Comparison of ENCODE assay signal across 19 cellular contexts in genomic region chr13:104571890-104572229, GRCh38.
DNase-seq lines count a peak whose midpoint lies in the region; ATAC-seq and TF ChIP-seq lines count a peak whose summit lies in the region.
"Had no signal": no experiment of that assay in that cellular context is flagged by ENCODE, and none has a peak within 500 bp of the region (broad histone marks: within the 10 kb centered on the region; RNA-seq: fewer than 3 reads in every experiment).

No MANE protein-coding gene starts in this region.

- peaks cover 2% of the 10 kb centered on the region for H3K27me3 Mint-ChIP-seq in activated naive CD8-positive, alpha-beta T cell treated with anti-CD3 and anti-CD28 coated beads, Interleukin-2, amount 50 U/mL, for 24 hours
- peaks cover 2% of the 10 kb centered on the region for H3K27me3 Mint-ChIP-seq in nephron progenitor cell (ENCODE audit: low read depth, poor library complexity)
- H3K27me3 Mint-ChIP-seq: effector memory CD8-positive, alpha-beta T cell; natural killer cell treated with Interleukin-12 subunit alpha and Interleukin-12 subunit beta and Interleukin-15 and Interleukin-18, amount 100 ng/mL, for 72 hours had no signal

- intact Hi-C loops in prostate gland (cut with DNase I), result loop anchor here (2.0 kb wide), 1 partner anchor 1961 kb away; no protein-coding TSS in a partner anchor

- no peaks in the 10 kb centered on the region for H3K9me3 Mint-ChIP-seq in activated naive CD8-positive, alpha-beta T cell treated with anti-CD3 and anti-CD28 coated beads, Interleukin-2, amount 50 U/mL, for 24 hours
- no peaks in the 10 kb centered on the region for H3K9me3 Mint-ChIP-seq in nephron progenitor cell
- H3K9me3 Mint-ChIP-seq: activated naive CD8-positive, alpha-beta T cell treated with anti-CD3 and anti-CD28 coated beads for 36 hours; activated T-helper 2 cell treated with anti-CD3 and anti-CD28 coated beads, Interferon-gamma antibody, Interleukin-2, Interleukin-4, amounts not matched to agents 10 μg/mL and 5 μg/mL and 100 μg/mL, durations not matched to agents 14 hours and 24 hours and 36 hours; natural killer cell treated with Interleukin-12 subunit alpha and Interleukin-12 subunit beta and Interleukin-15 and Interleukin-18, amount 100 ng/mL, for 72 hours had no signal

- no peak overlapping the region for H3K27ac ChIP-seq in C4-2B
- no peak overlapping the region for H3K27ac ChIP-seq in coronary artery
- H3K27ac ChIP-seq in prostate gland, result peak overlapping the region; percentile 55 to 70
- H3K27ac ChIP-seq: BLaER1 treated with 17β-estradiol and CSF1 and Interleukin-3, amounts not matched to agents 10 nM and 100 nM; esophagus squamous epithelium; left lung; upper lobe of right lung had no signal

- DNase-seq in RKO (ENCODE audit: low spot score), result peak; percentile 7
- no peak for DNase-seq in coronary artery (ENCODE audit: low spot score)
- no peak for DNase-seq in prostate gland (ENCODE audit: low spot score)
- no peak for DNase-seq in activated naive CD8-positive, alpha-beta T cell treated with anti-CD3 and anti-CD28 coated beads, Interleukin-2, amount 50 U/mL, for 24 hours
- DNase-seq in nephron progenitor cell, result no peak
- no peak for DNase-seq in activated CD8-positive, alpha-beta memory T cell treated with anti-CD3 and anti-CD28 coated beads for 24 hours
- no peak for DNase-seq in T-helper 1 cell
- DNase-seq: activated CD8-positive, alpha-beta memory T cell treated with anti-CD3 and anti-CD28 coated beads, Interleukin-2, amount 50 U/mL, for 48 hours; activated naive CD8-positive, alpha-beta T cell treated with anti-CD3 and anti-CD28 coated beads for 36 hours; effector memory CD8-positive, alpha-beta T cell; esophagus squamous epithelium; left lung; NCI-H2029; upper lobe of right lung had no signal

- no peaks in the 10 kb centered on the region for H3K27me3 ChIP-seq in prostate gland (replicated peaks; ENCODE audit: insufficient read depth)
- H3K27me3 ChIP-seq: BLaER1 treated with 17β-estradiol and CSF1 and Interleukin-3, amounts not matched to agents 10 nM and 100 nM; esophagus squamous epithelium; left lung; upper lobe of right lung had no signal

- no peak overlapping the region for H3K27ac Mint-ChIP-seq in activated naive CD8-positive, alpha-beta T cell treated with anti-CD3 and anti-CD28 coated beads, Interleukin-2, amount 50 U/mL, for 24 hours
- H3K27ac Mint-ChIP-seq in nephron progenitor cell, result no peak overlapping the region
- H3K27ac Mint-ChIP-seq: activated naive CD8-positive, alpha-beta T cell treated with anti-CD3 and anti-CD28 coated beads for 36 hours; activated T-helper 2 cell treated with anti-CD3 and anti-CD28 coated beads, Interferon-gamma antibody, Interleukin-2, Interleukin-4, amounts not matched to agents 10 μg/mL and 5 μg/mL and 100 μg/mL, durations not matched to agents 14 hours and 24 hours and 36 hours; effector memory CD8-positive, alpha-beta T cell; natural killer cell treated with Interleukin-12 subunit alpha and Interleukin-12 subunit beta and Interleukin-15 and Interleukin-18, amount 100 ng/mL, for 72 hours had no signal

- no peak overlapping the region for H3K4me3 Mint-ChIP-seq in activated naive CD8-positive, alpha-beta T cell treated with anti-CD3 and anti-CD28 coated beads, Interleukin-2, amount 50 U/mL, for 24 hours
- no peak overlapping the region for H3K4me3 Mint-ChIP-seq in nephron progenitor cell
- H3K4me3 Mint-ChIP-seq: activated naive CD8-positive, alpha-beta T cell treated with anti-CD3 and anti-CD28 coated beads for 36 hours; effector memory CD8-positive, alpha-beta T cell; natural killer cell treated with Interleukin-12 subunit alpha and Interleukin-12 subunit beta and Interleukin-15 and Interleukin-18, amount 100 ng/mL, for 72 hours had no signal

- 34% methylated on average over 2 of the region's 2 CpGs for WGBS in prostate gland

- H3K4me1 Mint-ChIP-seq in activated naive CD8-positive, alpha-beta T cell treated with anti-CD3 and anti-CD28 coated beads, Interleukin-2, amount 50 U/mL, for 24 hours, result no peaks in the 10 kb centered on the region
- H3K4me1 Mint-ChIP-seq in nephron progenitor cell, result peaks cover 7% of the 10 kb centered on the region

- TF ChIP-seq POLR2A in prostate gland (IDR thresholded peaks at IDR 0.05), result no peak

- H3K36me3 Mint-ChIP-seq in activated naive CD8-positive, alpha-beta T cell treated with anti-CD3 and anti-CD28 coated beads, Interleukin-2, amount 50 U/mL, for 24 hours (ENCODE audit: low read depth), result no peaks in the 10 kb centered on the region
- H3K36me3 Mint-ChIP-seq in nephron progenitor cell (ENCODE audit: low read depth), result no peaks in the 10 kb centered on the region
- H3K36me3 Mint-ChIP-seq: activated naive CD8-positive, alpha-beta T cell treated with anti-CD3 and anti-CD28 coated beads for 36 hours; natural killer cell treated with Interleukin-12 subunit alpha and Interleukin-12 subunit beta and Interleukin-15 and Interleukin-18, amount 100 ng/mL, for 72 hours had no signal

- H3K9me3 ChIP-seq in prostate gland, result no peaks in the 10 kb centered on the region
- H3K9me3 ChIP-seq: BLaER1 treated with 17β-estradiol and CSF1 and Interleukin-3, amounts not matched to agents 10 nM and 100 nM; esophagus squamous epithelium; HAP-1; left lung; upper lobe of right lung had no signal

- H3K36me3 ChIP-seq in prostate gland, result no peaks in the 10 kb centered on the region
- H3K36me3 ChIP-seq: BLaER1 treated with 17β-estradiol and CSF1 and Interleukin-3, amounts not matched to agents 10 nM and 100 nM; esophagus squamous epithelium; HAP-1; left lung; upper lobe of right lung had no signal

- peaks cover 3% of the 10 kb centered on the region for H3K4me1 ChIP-seq in prostate gland (replicated peaks)
- H3K4me1 ChIP-seq: HAP-1, left lung, upper lobe of right lung had no signal

- H3K4me3 ChIP-seq in coronary artery (peak overlapping the region; percentile 22), prostate gland (no peak overlapping the region)
- H3K4me3 ChIP-seq: BLaER1 treated with 17β-estradiol and CSF1 and Interleukin-3, amounts not matched to agents 10 nM and 100 nM; HAP-1; left lung; upper lobe of right lung had no signal

- ATAC-seq in activated naive CD8-positive, alpha-beta T cell treated with anti-CD3 and anti-CD28 coated beads, Interleukin-2, amount 50 U/mL, for 24 hours, result no peak
- ATAC-seq: effector memory CD8-positive, alpha-beta T cell had no signal

- peak; percentile 15 for TF ChIP-seq CTCF in C4-2B (conservative IDR thresholded peaks at IDR 0.05)
- TF ChIP-seq CTCF in coronary artery (IDR thresholded peaks at IDR 0.05), result no peak
- peak in 1 of 4 experiments; percentile 1 for TF ChIP-seq CTCF in prostate gland (IDR thresholded peaks at IDR 0.05)
- no peak for TF ChIP-seq CTCF in nephron progenitor cell (IDR thresholded peaks at IDR 0.05)

Comparison
In these comparisons a context has a peak if more than half of its experiments do, and no peak if none do; other contexts are left out.
1. H3K27ac ChIP-seq: peak in prostate gland (2 of 2); none in C4-2B (single experiment) and coronary artery (0 of 2).